Comparison of ENCODE assay signal across 9 cellular contexts in genomic region chr10:51010977-51011376, GRCh38.
A peak's percentile ranks its signal among the peaks of the same experiment; 100 is the strongest.
DNase-seq lines count a peak whose midpoint lies in the region; ATAC-seq, FAIRE-seq and TF ChIP-seq lines count a peak whose summit lies in the region.
"Had no signal": no experiment of that assay in that cellular context is flagged by ENCODE, and none has a peak within 500 bp of the region (broad histone marks: within the 10 kb centered on the region; RNA-seq: fewer than 3 reads in every experiment).

No MANE protein-coding gene starts in this region.

- no peaks in the 10 kb centered on the region for H3K36me3 ChIP-seq in spleen
- H3K36me3 ChIP-seq in MG63 = no peaks in the 10 kb centered on the region

- TF ChIP-seq POLR2A in A549 (IDR thresholded peaks at IDR 0.05; ENCODE audit: low read length) (no peak), spleen (IDR thresholded peaks at IDR 0.05) (no peak)

- H3K27me3 ChIP-seq in spleen (replicated peaks in 1 of 7) = no peaks in the 10 kb centered on the region
- no peaks in the 10 kb centered on the region for H3K27me3 ChIP-seq in MG63

- H3K4me2 ChIP-seq in A549 = no peak overlapping the region

- WGBS in A549 (ENCODE audit: missing lambda C conversion rate) = 0% methylated on average over 2 of the region's 2 CpGs
- 12 to 37% (median 20%) methylated on average over 2 of the region's 2 CpGs for WGBS in spleen, 5 donors

- TF ChIP-seq CTCF in A549 (IDR thresholded peaks at IDR 0.05) (peak; percentile 72), spleen (IDR thresholded peaks at IDR 0.05 in 8 of 11, conservative IDR thresholded peaks at IDR 0.05 in 3 of 11) (peak in 10 of 11 experiments; percentile 10 to 71 (median 52))

- CTCF ChIA-PET in A549 (lab: Yijun Ruan, JAX) = no interaction called here

- H3K4me1 ChIP-seq in A549 (no peaks in the 10 kb centered on the region), spleen (peaks cover 0 to 10% (median 1%) of the 10 kb centered on the region in 6 donors)

- TF ChIP-seq RAD21 in A549 (conservative IDR thresholded peaks at IDR 0.05 in 1 of 2, IDR thresholded peaks at IDR 0.05 in 1 of 2) = peak; percentile 36 to 61; a peak in 2 of 5 replicates

- POLR2A ChIA-PET in A549 (lab: Yijun Ruan, JAX) = no interaction called here

- no peak for TF ChIP-seq EP300 in A549 (IDR thresholded peaks at IDR 0.05)

- H3K27ac ChIP-seq in A549 (no peak overlapping the region), spleen (no peak overlapping the region)

- FAIRE-seq in A549 (lab: Jason Lieb, UNC) = no peak
- FAIRE-seq: colon had no signal

- H3K4me3 ChIP-seq in A549 = no peak overlapping the region
- H3K4me3 ChIP-seq in spleen = no peak overlapping the region
- no peak overlapping the region for H3K4me3 ChIP-seq in MG63

- no peaks in the 10 kb centered on the region for H3K9me3 ChIP-seq in A549
- peaks cover 0 to 4% (median 0%) of the 10 kb centered on the region in 8 donors for H3K9me3 ChIP-seq in spleen
- H3K9me3 ChIP-seq in MG63 = no peaks in the 10 kb centered on the region

- ATAC-seq in A549 = peak; percentile 62 to 75; a peak in 4 of 6 replicates
- ATAC-seq in HG03039 (IDR thresholded peaks at IDR 0.05; ENCODE audit: unreplicated experiment) = peak; percentile 65
- ATAC-seq in GM18498 (IDR thresholded peaks at IDR 0.05; ENCODE audit: unreplicated experiment) = no peak

- intact Hi-C loops in spleen (cut with DNase I; ENCODE audit: low total_unique reads) = no loop called here

- peak; percentile 38 to 40 for DNase-seq in A549 (ENCODE audit: low read depth in 1 of 2, low spot score in 1 of 2)
- peak; percentile 55 for DNase-seq in GM03348 (ENCODE audit: low spot score)
- peak; percentile 26 for DNase-seq in SK-N-DZ (ENCODE audit: low spot score)
- DNase-seq in germinal center (ENCODE audit: low spot score) = peak; percentile 45
- DNase-seq in spleen = no peak
- no peak for DNase-seq in MG63

TF ChIP-seq in A549, 52 proteins besides CTCF, POLR2A, EP300 and RAD21:
- peak; percentile 51 for TF ChIP-seq SMC3 (IDR thresholded peaks at IDR 0.05)
- no peak for TF ChIP-seq HES2 (IDR thresholded peaks at IDR 0.05)
- TF ChIP-seq PBX3 (IDR thresholded peaks at IDR 0.05) = no peak
- no peak for TF ChIP-seq HOXB5 (CRISPR knock-in tag; IDR thresholded peaks at IDR 0.05)
- TF ChIP-seq RCOR1 (IDR thresholded peaks at IDR 0.05; ENCODE audit: low read depth, low read length) = no peak
- no peak for TF ChIP-seq FOSL2 (IDR thresholded peaks at IDR 0.05)
- TF ChIP-seq FOSL2 (CRISPR knock-in tag; IDR thresholded peaks at IDR 0.05) = no peak
- TF ChIP-seq MAX (IDR thresholded peaks at IDR 0.05) = no peak

Comparison
In these comparisons a context has a peak if more than half of its experiments do, and no peak if none do; other contexts are left out.
1. DNase-seq: peak in A549 (2 of 2), GM03348 (single experiment), SK-N-DZ (single experiment) and germinal center (single experiment); none in spleen (single experiment) and MG63 (single experiment).